ENCODE assay signal across 8 cellular contexts in genomic region chr1:156625436-156626078, GRCh38.
A peak's percentile ranks its signal among the peaks of the same experiment; 100 is the strongest.
DNase-seq lines count a peak whose midpoint lies in the region; ATAC-seq lines count a peak whose summit lies in the region.

No MANE protein-coding gene starts in this region.

- H3K27me3 Mint-ChIP-seq in central memory CD8-positive, alpha-beta T cell, result peaks cover 88% of the 10 kb centered on the region

- H3K9me3 Mint-ChIP-seq in central memory CD8-positive, alpha-beta T cell, result no peaks in the 10 kb centered on the region

- no peaks in the 10 kb centered on the region for H3K36me3 Mint-ChIP-seq in central memory CD8-positive, alpha-beta T cell (ENCODE audit: insufficient read depth)

- H3K27ac Mint-ChIP-seq in central memory CD8-positive, alpha-beta T cell (ENCODE audit: low read depth), result no peak overlapping the region

- peak overlapping the region; percentile 76 for H3K4me3 Mint-ChIP-seq in central memory CD8-positive, alpha-beta T cell

- ATAC-seq in central memory CD8-positive, alpha-beta T cell (replicated peaks; ENCODE audit: extremely low read depth, poor library complexity, severe bottlenecking), result peak; percentile 61
- ATAC-seq in GM19328 (IDR thresholded peaks at IDR 0.05; ENCODE audit: unreplicated experiment) (no peak), HG02623 (IDR thresholded peaks at IDR 0.05; ENCODE audit: unreplicated experiment) (no peak)

- H3K4me1 Mint-ChIP-seq in central memory CD8-positive, alpha-beta T cell, result peaks cover 7% of the 10 kb centered on the region

- DNase-seq in COLO668 (lab: John Stamatoyannopoulos, UW; ENCODE audit: unreplicated experiment) (peak; percentile 61), Kasumi-1 (lab: John Stamatoyannopoulos, UW) (peak; percentile 36 to 39), left kidney (ENCODE audit: low read depth, low spot score) (peak; percentile 69)
- DNase-seq in activated CD4-positive, CD25-positive, alpha-beta regulatory T cell treated with anti-CD3 and anti-CD28 coated beads, Interleukin-2, amount 50 U/mL, for 72 hours, result peak; percentile 74
- DNase-seq in central memory CD8-positive, alpha-beta T cell (ENCODE audit: low spot score in 2 of 2), result peak; percentile 38 to 56
- peak; percentile 25 to 64 (median 47) for DNase-seq in stimulated activated CD4-positive, alpha-beta T cell treated with anti-CD3 and anti-CD28 coated beads, TNF-alpha, amount 100 ng/mL, for 1 hour (ENCODE audit: low read depth in 3 of 3, low spot score in 1 of 3)
